9 cellular contexts compared by ENCODE assay signal in genomic region chr10:69043931-69044531, GRCh38. TPM values are rescaled to one million over a fixed set of nuclear protein-coding genes. Genes with fewer than 3 reads are reported as not detected.
DNase-seq lines count a peak whose midpoint lies in the region; ATAC-seq and TF ChIP-seq lines count a peak whose summit lies in the region.
"Had no signal": no experiment of that assay in that cellular context is flagged by ENCODE, and none has a peak within 500 bp of the region (broad histone marks: within the 10 kb centered on the region; RNA-seq: fewer than 3 reads in every experiment).

No MANE protein-coding gene starts in this region.

- no peak overlapping the region for H3K27ac ChIP-seq in osteoblast (ENCODE audit: low read depth, low read length)
- H3K27ac ChIP-seq in H9 (ENCODE audit: insufficient read length, low read depth, low read length) = no peak overlapping the region

- H3K4ac ChIP-seq in H9 (ENCODE audit: low read depth, low read length) = no peak overlapping the region

- no peak overlapping the region for H3T11ph ChIP-seq in H9 (ENCODE audit: low read length)

- peak overlapping the region; percentile 97 for H3K27ac Mint-ChIP-seq in activated CD4-positive, alpha-beta memory T cell treated with anti-CD3 and anti-CD28 coated beads for 36 hours
- H3K27ac Mint-ChIP-seq in H9 (no peak overlapping the region; a peak in 1 of 7 replicates), progenitor cell of endocrine pancreas (no peak overlapping the region)

- no peaks in the 10 kb centered on the region for H3K27me3 Mint-ChIP-seq in activated CD4-positive, alpha-beta memory T cell treated with anti-CD3 and anti-CD28 coated beads for 36 hours
- H3K27me3 Mint-ChIP-seq in H9 (ENCODE audit: low read depth) = no peaks in the 10 kb centered on the region; the same call in 1 of the 2 replicates
- H3K27me3 Mint-ChIP-seq in progenitor cell of endocrine pancreas = peaks cover 6% of the 10 kb centered on the region

- H2AK5ac ChIP-seq in H9 (ENCODE audit: insufficient read length, low read length) = no peak overlapping the region

- intact Hi-C loops in activated CD4-positive, alpha-beta memory T cell treated with anti-CD3 and anti-CD28 coated beads for 36 hours (cut with micrococcal nuclease) = loop anchor here (2.0 kb wide), 1 partner anchor 39 kb away; no protein-coding TSS in a partner anchor
- intact Hi-C loops in cardiac septum (cut with DNase I) = no loop called here

- no peak overlapping the region for H3K4me2 ChIP-seq in osteoblast (ENCODE audit: insufficient read depth, low read length)
- H3K4me2 ChIP-seq in H9 (ENCODE audit: insufficient read depth, insufficient read length, low read length) = no peak overlapping the region

- no peak overlapping the region for H4K8ac ChIP-seq in H9 (replicated peaks; ENCODE audit: insufficient read length, low read depth, low read length)

- no peaks in the 10 kb centered on the region for H3K9me3 Mint-ChIP-seq in activated CD4-positive, alpha-beta memory T cell treated with anti-CD3 and anti-CD28 coated beads for 36 hours
- no peaks in the 10 kb centered on the region for H3K9me3 Mint-ChIP-seq in H9
- no peaks in the 10 kb centered on the region for H3K9me3 Mint-ChIP-seq in progenitor cell of endocrine pancreas (ENCODE audit: low read depth)

- H4K5ac ChIP-seq in H9 (ENCODE audit: insufficient read length, low read depth, low read length) = no peak overlapping the region

- no peak overlapping the region for H3K9ac ChIP-seq in H9 (ENCODE audit: extremely low read depth, insufficient read length, low read length)

- H3K23ac ChIP-seq in H9 (ENCODE audit: insufficient read length, low read depth, low read length) = no peak overlapping the region

- POLR2A ChIA-PET in activated CD4-positive, alpha-beta memory T cell treated with anti-CD3 and anti-CD28 coated beads for 36 hours (lab: Charles Lee) = interaction anchor here (0.6 to 7.6 kb wide), 9 partner anchors 11 to 88 kb away, joined by 3 to 178 read pairs (median 4); partner anchors contain the start of genes DDX21 and SRGN

- H2AFZ ChIP-seq in osteoblast (ENCODE audit: low read length) = peak overlapping the region; percentile 42
- no peak overlapping the region for H2AFZ ChIP-seq in H9 (ENCODE audit: low read length)

- H2BK12ac ChIP-seq in H9 (ENCODE audit: insufficient read length, low read depth, low read length) = no peak overlapping the region

- H4K91ac ChIP-seq in H9 (ENCODE audit: insufficient read length, low read depth, low read length) = no peak overlapping the region

- no peak overlapping the region for H2BK5ac ChIP-seq in H9 (ENCODE audit: insufficient read length, low read length)

- H3K79me1 ChIP-seq in H9 (ENCODE audit: insufficient read depth, low read depth, low read length, poor library complexity, severe bottlenecking) = no peaks in the 10 kb centered on the region

- H3K27me3 ChIP-seq in osteoblast (ENCODE audit: insufficient read depth, low read length) (no peaks in the 10 kb centered on the region), H9 (ENCODE audit: insufficient read depth, low read length) (no peaks in the 10 kb centered on the region)

- H3K14ac ChIP-seq in H9 (ENCODE audit: insufficient read depth, low read length) = no peak overlapping the region

- H3K4me3 Mint-ChIP-seq in activated CD4-positive, alpha-beta memory T cell treated with anti-CD3 and anti-CD28 coated beads for 36 hours = peak overlapping the region; percentile 53
- no peak overlapping the region for H3K4me3 Mint-ChIP-seq in H9
- no peak overlapping the region for H3K4me3 Mint-ChIP-seq in progenitor cell of endocrine pancreas (ENCODE audit: low read depth)

- H3K18ac ChIP-seq in H9 (ENCODE audit: insufficient read length, low read depth, low read length) = no peak overlapping the region

- no peaks in the 10 kb centered on the region for H3K36me3 Mint-ChIP-seq in activated CD4-positive, alpha-beta memory T cell treated with anti-CD3 and anti-CD28 coated beads for 36 hours
- H3K36me3 Mint-ChIP-seq in H9 (ENCODE audit: insufficient read depth in 1 of 3, low read depth in 3 of 3) (no peaks in the 10 kb centered on the region), progenitor cell of endocrine pancreas (ENCODE audit: insufficient read depth) (no peaks in the 10 kb centered on the region)

- H2BK20ac ChIP-seq in H9 (ENCODE audit: low read depth, low read length, poor library complexity, severe bottlenecking) = no peak overlapping the region

- H3K4me1 ChIP-seq in osteoblast (ENCODE audit: insufficient read depth, low read length) = no peaks in the 10 kb centered on the region
- no peaks in the 10 kb centered on the region for H3K4me1 ChIP-seq in H9 (ENCODE audit: insufficient read depth, low read length)

- ATAC-seq in GM19023 (IDR thresholded peaks at IDR 0.05; ENCODE audit: unreplicated experiment) (peak; percentile 44), HG03025 (IDR thresholded peaks at IDR 0.05; ENCODE audit: low FRiP score, unreplicated experiment) (peak; percentile 35)

- no peaks in the 10 kb centered on the region for H3K36me3 ChIP-seq in osteoblast (ENCODE audit: insufficient read depth, low read length)

- H2BK15ac ChIP-seq in H9 (ENCODE audit: low read depth, low read length) = no peak overlapping the region

- DNase-seq in activated CD4-positive, alpha-beta memory T cell treated with anti-CD3 and anti-CD28 coated beads for 36 hours = peak; percentile 73
- no peak for DNase-seq in osteoblast (ENCODE audit: insufficient read length, low spot score, missing footprints)
- DNase-seq in H9 = no peak
- DNase-seq in progenitor cell of endocrine pancreas (ENCODE audit: low spot score, unreplicated experiment) = no peak
- DNase-seq in HPDE6-E6E7 (ENCODE audit: extremely low spot score) = no peak
- no peak for DNase-seq in cardiac septum (ENCODE audit: low spot score)
- DNase-seq: HCEC 1CT had no signal

- TF ChIP-seq CTCF in osteoblast (IDR thresholded peaks at IDR 0.05; ENCODE audit: extremely low read depth, low read depth, low read length) (no peak), H9 (conservative IDR thresholded peaks at IDR 0.05) (no peak), progenitor cell of endocrine pancreas (IDR thresholded peaks at IDR 0.05; ENCODE audit: unreplicated experiment) (no peak)

- CTCF ChIA-PET in activated CD4-positive, alpha-beta memory T cell treated with anti-CD3 and anti-CD28 coated beads for 36 hours (lab: Charles Lee) = interaction anchor here (0.6 to 6.7 kb wide), 4 partner anchors 21 to 56 kb away, joined by 4 to 62 read pairs (median 15); partner anchors contain the start of gene SRGN

- no peak overlapping the region for H3K56ac ChIP-seq in H9 (ENCODE audit: insufficient read length, low read depth, low read length)

- H3K9me3 ChIP-seq in osteoblast (ENCODE audit: low read depth, low read length) = no peaks in the 10 kb centered on the region
- no peaks in the 10 kb centered on the region for H3K9me3 ChIP-seq in H9 (ENCODE audit: control insufficient read depth, low read depth, low read length)

- H2BK120ac ChIP-seq in H9 (ENCODE audit: low read depth, low read length, poor library complexity, severe bottlenecking) = no peak overlapping the region

- H3K23me2 ChIP-seq in H9 (ENCODE audit: insufficient read length, low read depth, low read length, poor library complexity, severe bottlenecking) = no peaks in the 10 kb centered on the region

- peaks cover 60% of the 10 kb centered on the region for H3K4me1 Mint-ChIP-seq in activated CD4-positive, alpha-beta memory T cell treated with anti-CD3 and anti-CD28 coated beads for 36 hours (ENCODE audit: low read depth)
- H3K4me1 Mint-ChIP-seq in H9 = no peaks in the 10 kb centered on the region
- no peaks in the 10 kb centered on the region for H3K4me1 Mint-ChIP-seq in progenitor cell of endocrine pancreas (ENCODE audit: low read depth)

- no peaks in the 10 kb centered on the region for H3K79me2 ChIP-seq in osteoblast (ENCODE audit: insufficient read depth, low read length)
- H3K79me2 ChIP-seq in H9 (ENCODE audit: insufficient read depth, low read length) = no peaks in the 10 kb centered on the region

- no peaks in the 10 kb centered on the region for H4K20me1 ChIP-seq in osteoblast (ENCODE audit: insufficient read depth, low read length)
- H4K20me1 ChIP-seq in H9 (ENCODE audit: control insufficient read depth, insufficient read depth, insufficient read length) = no peaks in the 10 kb centered on the region

- no CpG with 5 or more reads among the region's 10 CpGs for WGBS in H9 (ENCODE audit: extremely low coverage, insufficient read length, low lambda C conversion rate)

- H3K4me3 ChIP-seq in osteoblast (ENCODE audit: insufficient read depth, low read length) = no peak overlapping the region

RNA-seq across cellular contexts. Expression of gene SRGN, which starts 43.9 kb away (rescaled TPM):
- 100 to 1,000 TPM; 949 to 966 TPM for total RNA-seq in activated CD4-positive, alpha-beta memory T cell treated with anti-CD3 and anti-CD28 coated beads for 36 hours
- total RNA-seq in osteoblast (344 and 474 TPM in 2 replicates), H9 (2021) (not detected in 2 replicates), progenitor cell of endocrine pancreas (not detected in 2 replicates), cardiac septum (52.1 TPM)

RNA-seq across cellular contexts. Expression of gene KIFBP, which starts 55.4 kb away (rescaled TPM):
- 10 to 100 TPM; 23.0 to 25.2 TPM for total RNA-seq in activated CD4-positive, alpha-beta memory T cell treated with anti-CD3 and anti-CD28 coated beads for 36 hours
- total RNA-seq in osteoblast (30.8 and 35.4 TPM in 2 replicates), H9 (2021) (44.7 and 45.5 TPM in 2 replicates), progenitor cell of endocrine pancreas (26.7 and 28.0 TPM in 2 replicates), cardiac septum (54.9 TPM)

Comparison
In these comparisons a context has a peak if more than half of its experiments do, and no peak if none do; other contexts are left out.
1. RNA of gene SRGN, which starts 43.9 kb away (total RNA-seq): 949 to 966 TPM in activated CD4-positive, alpha-beta memory T cell treated with anti-CD3 and anti-CD28 coated beads for 36 hours, 344 to 474 TPM in osteoblast and 52.1 TPM in cardiac septum (single experiment); not detected in H9 and not detected in progenitor cell of endocrine pancreas; every median in the first group is over 10 times any median in the second.